ENCODE assay signal across 9 cellular contexts in the genomic region with DNA sequence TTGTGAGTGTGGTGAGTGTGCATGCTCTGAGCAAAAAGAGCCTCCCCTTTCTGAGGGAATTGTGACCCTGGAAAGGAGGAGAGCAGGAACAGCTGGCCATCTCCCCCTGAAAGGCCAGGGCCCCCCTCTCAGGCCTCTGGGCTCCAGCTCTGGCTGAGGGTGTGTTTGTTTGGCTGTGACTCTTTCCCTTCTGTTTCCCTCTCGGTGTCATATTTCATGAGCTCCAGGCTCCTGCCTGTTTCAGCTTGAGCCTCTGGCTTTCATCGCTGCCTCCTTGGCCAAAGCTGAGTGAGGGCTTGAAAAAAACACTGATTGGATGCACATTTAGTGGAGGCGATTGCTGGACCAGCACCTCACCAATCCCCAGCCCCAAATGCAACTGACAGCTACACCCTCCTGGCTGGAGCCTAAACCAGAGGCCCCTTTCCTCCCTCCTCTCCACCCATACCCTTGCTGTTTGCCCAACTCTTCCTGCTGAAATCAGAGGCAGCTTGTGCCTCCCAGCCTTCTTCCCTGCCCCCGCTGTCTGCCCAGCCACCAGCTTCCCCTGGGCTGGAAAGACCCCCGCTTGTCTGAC.
DNase-seq lines count a peak whose midpoint lies in the region; ATAC-seq, FAIRE-seq and TF ChIP-seq lines count a peak whose summit lies in the region.
"Had no signal": no experiment of that assay in that cellular context is flagged by ENCODE, and none has a peak within 500 bp of the region (broad histone marks: within the 10 kb centered on the region; RNA-seq: fewer than 3 reads in every experiment).

No MANE protein-coding gene starts in this region.

- DNase-seq in NCI-H1105 (lab: John Stamatoyannopoulos, UW), result peak; percentile 88
- peak; percentile 44 for DNase-seq in T1000 (lab: John Stamatoyannopoulos, UW)
- peak; percentile 82 for DNase-seq in Right ventricle myocardium inferior (ENCODE audit: missing footprints)
- DNase-seq in superior temporal gyrus (ENCODE audit: extremely low spot score), result no peak
- no peak for DNase-seq in 8988T

- no peak overlapping the region for H3K4me3 ChIP-seq in parathyroid adenoma (ENCODE audit: low read depth, low read length)
- H3K4me3 ChIP-seq: BLaER1 treated with 17β-estradiol and CSF1 and Interleukin-3, amounts not matched to agents 10 nM and 100 nM had no signal

- no peaks in the 10 kb centered on the region for H3K79me2 ChIP-seq in parathyroid adenoma

- H3K27me3 ChIP-seq in parathyroid adenoma (ENCODE audit: control insufficient read depth, insufficient read depth, low read length), result no peaks in the 10 kb centered on the region
- H3K27me3 ChIP-seq: BLaER1 treated with 17β-estradiol and CSF1 and Interleukin-3, amounts not matched to agents 10 nM and 100 nM had no signal

- intact Hi-C loops in Right ventricle myocardium inferior (cut with DNase I), result no loop called here

- FAIRE-seq in A204.1 (lab: Jason Lieb, UNC), result peak; percentile 82

- peaks cover 5% of the 10 kb centered on the region for H3K4me1 ChIP-seq in parathyroid adenoma

- peak overlapping the region; percentile 74 for H2AFZ ChIP-seq in parathyroid adenoma

- no peak for TF ChIP-seq CTCF in parathyroid adenoma (IDR thresholded peaks at IDR 0.05)

- H3K9me3 ChIP-seq in parathyroid adenoma (ENCODE audit: control insufficient read depth, low read length), result no peaks in the 10 kb centered on the region
- H3K9me3 ChIP-seq: BLaER1 treated with 17β-estradiol and CSF1 and Interleukin-3, amounts not matched to agents 10 nM and 100 nM had no signal

- no peaks in the 10 kb centered on the region for H3K36me3 ChIP-seq in parathyroid adenoma (ENCODE audit: control insufficient read depth, insufficient read depth, low read length)
- H3K36me3 ChIP-seq: BLaER1 treated with 17β-estradiol and CSF1 and Interleukin-3, amounts not matched to agents 10 nM and 100 nM had no signal

- no peak overlapping the region for H3K27ac ChIP-seq in parathyroid adenoma
- H3K27ac ChIP-seq: BLaER1 treated with 17β-estradiol and CSF1 and Interleukin-3, amounts not matched to agents 10 nM and 100 nM had no signal

- H3K4me2 ChIP-seq in parathyroid adenoma (ENCODE audit: low read length), result no peak overlapping the region
- H3K4me2 ChIP-seq: BLaER1 treated with 17β-estradiol and CSF1 and Interleukin-3, amounts not matched to agents 10 nM and 100 nM had no signal

- no peak overlapping the region for H3K9ac ChIP-seq in parathyroid adenoma
- H3K9ac ChIP-seq: BLaER1 treated with 17β-estradiol and CSF1 and Interleukin-3, amounts not matched to agents 10 nM and 100 nM had no signal

- ATAC-seq in Right ventricle myocardium inferior (peak; percentile 97), GM18498 (IDR thresholded peaks at IDR 0.05; ENCODE audit: unreplicated experiment) (no peak)

Comparison
In these comparisons a context has a peak if more than half of its experiments do, and no peak if none do; other contexts are left out.
1. DNase-seq: peak in NCI-H1105 (single experiment), T1000 (single experiment) and Right ventricle myocardium inferior (single experiment); none in superior temporal gyrus (single experiment) and 8988T (single experiment).